Comparison of ENCODE assay signal across 1 cellular context in genomic region chr14:31025335-31026075, GRCh38.
A peak's percentile ranks its signal among the peaks of the same experiment; 100 is the strongest.
TF ChIP-seq lines count a peak whose summit lies in the region.

Gene AP4S1, plus strand, starts transcription at chr14:31025649. Its CDS starts 40,548 bp downstream, at chr14:31066197.

TF ChIP-seq in HepG2, 621 proteins besides CTCF, POLR2A, EP300 and RAD21 (continued from another document and continues in another):
- TF ChIP-seq, protein P1, sequence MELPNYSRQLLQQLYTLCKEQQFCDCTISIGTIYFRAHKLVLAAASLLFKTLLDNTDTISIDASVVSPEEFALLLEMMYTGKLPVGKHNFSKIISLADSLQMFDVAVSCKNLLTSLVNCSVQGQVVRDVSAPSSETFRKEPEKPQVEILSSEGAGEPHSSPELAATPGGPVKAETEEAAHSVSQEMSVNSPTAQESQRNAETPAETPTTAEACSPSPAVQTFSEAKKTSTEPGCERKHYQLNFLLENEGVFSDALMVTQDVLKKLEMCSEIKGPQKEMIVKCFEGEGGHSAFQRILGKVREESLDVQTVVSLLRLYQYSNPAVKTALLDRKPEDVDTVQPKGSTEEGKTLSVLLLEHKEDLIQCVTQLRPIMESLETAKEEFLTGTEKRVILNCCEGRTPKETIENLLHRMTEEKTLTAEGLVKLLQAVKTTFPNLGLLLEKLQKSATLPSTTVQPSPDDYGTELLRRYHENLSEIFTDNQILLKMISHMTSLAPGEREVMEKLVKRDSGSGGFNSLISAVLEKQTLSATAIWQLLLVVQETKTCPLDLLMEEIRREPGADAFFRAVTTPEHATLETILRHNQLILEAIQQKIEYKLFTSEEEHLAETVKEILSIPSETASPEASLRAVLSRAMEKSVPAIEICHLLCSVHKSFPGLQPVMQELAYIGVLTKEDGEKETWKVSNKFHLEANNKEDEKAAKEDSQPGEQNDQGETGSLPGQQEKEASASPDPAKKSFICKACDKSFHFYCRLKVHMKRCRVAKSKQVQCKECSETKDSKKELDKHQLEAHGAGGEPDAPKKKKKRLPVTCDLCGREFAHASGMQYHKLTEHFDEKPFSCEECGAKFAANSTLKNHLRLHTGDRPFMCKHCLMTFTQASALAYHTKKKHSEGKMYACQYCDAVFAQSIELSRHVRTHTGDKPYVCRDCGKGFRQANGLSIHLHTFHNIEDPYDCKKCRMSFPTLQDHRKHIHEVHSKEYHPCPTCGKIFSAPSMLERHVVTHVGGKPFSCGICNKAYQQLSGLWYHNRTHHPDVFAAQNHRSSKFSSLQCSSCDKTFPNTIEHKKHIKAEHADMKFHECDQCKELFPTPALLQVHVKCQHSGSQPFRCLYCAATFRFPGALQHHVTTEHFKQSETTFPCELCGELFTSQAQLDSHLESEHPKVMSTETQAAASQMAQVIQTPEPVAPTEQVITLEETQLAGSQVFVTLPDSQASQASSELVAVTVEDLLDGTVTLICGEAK (IDR thresholded peaks at IDR 0.05): no peak
- TF ChIP-seq, protein P1 (CRISPR knock-in tag; IDR thresholded peaks at IDR 0.05): no peak; the same call in none of the 2 replicates
- TF ChIP-seq ZNF552 (CRISPR knock-in tag; IDR thresholded peaks at IDR 0.05; ENCODE audit: borderline replicate concordance): no peak; the same call in 1 of the 2 replicates
- TF ChIP-seq ZNF674 (CRISPR knock-in tag; IDR thresholded peaks at IDR 0.05; ENCODE audit: low read depth): no peak
- TF ChIP-seq ZNF7 (CRISPR knock-in tag; IDR thresholded peaks at IDR 0.05): no peak; the same call in 1 of the 2 replicates
- peak; percentile 56; the same call in 1 of the 2 replicates for TF ChIP-seq ZBTB33 (CRISPR knock-in tag; IDR thresholded peaks at IDR 0.05)
- TF ChIP-seq, protein P2, sequence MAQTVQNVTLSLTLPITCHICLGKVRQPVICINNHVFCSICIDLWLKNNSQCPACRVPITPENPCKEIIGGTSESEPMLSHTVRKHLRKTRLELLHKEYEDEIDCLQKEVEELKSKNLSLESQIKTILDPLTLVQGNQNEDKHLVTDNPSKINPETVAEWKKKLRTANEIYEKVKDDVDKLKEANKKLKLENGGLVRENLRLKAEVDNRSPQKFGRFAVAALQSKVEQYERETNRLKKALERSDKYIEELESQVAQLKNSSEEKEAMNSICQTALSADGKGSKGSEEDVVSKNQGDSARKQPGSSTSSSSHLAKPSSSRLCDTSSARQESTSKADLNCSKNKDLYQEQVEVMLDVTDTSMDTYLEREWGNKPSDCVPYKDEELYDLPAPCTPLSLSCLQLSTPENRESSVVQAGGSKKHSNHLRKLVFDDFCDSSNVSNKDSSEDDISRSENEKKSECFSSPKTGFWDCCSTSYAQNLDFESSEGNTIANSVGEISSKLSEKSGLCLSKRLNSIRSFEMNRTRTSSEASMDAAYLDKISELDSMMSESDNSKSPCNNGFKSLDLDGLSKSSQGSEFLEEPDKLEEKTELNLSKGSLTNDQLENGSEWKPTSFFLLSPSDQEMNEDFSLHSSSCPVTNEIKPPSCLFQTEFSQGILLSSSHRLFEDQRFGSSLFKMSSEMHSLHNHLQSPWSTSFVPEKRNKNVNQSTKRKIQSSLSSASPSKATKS (CRISPR knock-in tag; IDR thresholded peaks at IDR 0.05): no peak; the same call in 1 of the 2 replicates
- TF ChIP-seq KDM3A (CRISPR knock-in tag; IDR thresholded peaks at IDR 0.05; ENCODE audit: low read depth): peak; percentile 72; the same call in 1 of the 2 replicates
- TF ChIP-seq ZNF24 (IDR thresholded peaks at IDR 0.05): 0 out of 2 replicates have a peak, but pooled peaks have one; percentile 48
- TF ChIP-seq ETV5 (CRISPR knock-in tag; IDR thresholded peaks at IDR 0.05; ENCODE audit: borderline replicate concordance): peak; percentile 57; the same call in 1 of the 2 replicates
- TF ChIP-seq, protein P3, sequence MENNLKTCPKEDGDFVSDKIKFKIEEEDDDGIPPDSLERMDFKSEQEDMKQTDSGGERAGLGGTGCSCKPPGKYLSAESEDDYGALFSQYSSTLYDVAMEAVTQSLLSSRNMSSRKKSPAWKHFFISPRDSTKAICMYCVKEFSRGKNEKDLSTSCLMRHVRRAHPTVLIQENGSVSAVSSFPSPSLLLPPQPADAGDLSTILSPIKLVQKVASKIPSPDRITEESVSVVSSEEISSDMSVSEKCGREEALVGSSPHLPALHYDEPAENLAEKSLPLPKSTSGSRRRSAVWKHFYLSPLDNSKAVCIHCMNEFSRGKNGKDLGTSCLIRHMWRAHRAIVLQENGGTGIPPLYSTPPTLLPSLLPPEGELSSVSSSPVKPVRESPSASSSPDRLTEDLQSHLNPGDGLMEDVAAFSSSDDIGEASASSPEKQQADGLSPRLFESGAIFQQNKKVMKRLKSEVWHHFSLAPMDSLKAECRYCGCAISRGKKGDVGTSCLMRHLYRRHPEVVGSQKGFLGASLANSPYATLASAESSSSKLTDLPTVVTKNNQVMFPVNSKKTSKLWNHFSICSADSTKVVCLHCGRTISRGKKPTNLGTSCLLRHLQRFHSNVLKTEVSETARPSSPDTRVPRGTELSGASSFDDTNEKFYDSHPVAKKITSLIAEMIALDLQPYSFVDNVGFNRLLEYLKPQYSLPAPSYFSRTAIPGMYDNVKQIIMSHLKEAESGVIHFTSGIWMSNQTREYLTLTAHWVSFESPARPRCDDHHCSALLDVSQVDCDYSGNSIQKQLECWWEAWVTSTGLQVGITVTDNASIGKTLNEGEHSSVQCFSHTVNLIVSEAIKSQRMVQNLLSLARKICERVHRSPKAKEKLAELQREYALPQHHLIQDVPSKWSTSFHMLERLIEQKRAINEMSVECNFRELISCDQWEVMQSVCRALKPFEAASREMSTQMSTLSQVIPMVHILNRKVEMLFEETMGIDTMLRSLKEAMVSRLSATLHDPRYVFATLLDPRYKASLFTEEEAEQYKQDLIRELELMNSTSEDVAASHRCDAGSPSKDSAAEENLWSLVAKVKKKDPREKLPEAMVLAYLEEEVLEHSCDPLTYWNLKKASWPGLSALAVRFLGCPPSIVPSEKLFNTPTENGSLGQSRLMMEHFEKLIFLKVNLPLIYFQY (CRISPR knock-in tag; IDR thresholded peaks at IDR 0.05; ENCODE audit: borderline replicate concordance): no peak
- no peak for TF ChIP-seq TRIM22 (IDR thresholded peaks at IDR 0.05)
- no peak for TF ChIP-seq SYNCRIP (IDR thresholded peaks at IDR 0.05; ENCODE audit: insufficient read depth, low read depth, low read length)
- no peak for TF ChIP-seq DDIT3 (CRISPR knock-in tag; IDR thresholded peaks at IDR 0.05)
- TF ChIP-seq, protein P4, sequence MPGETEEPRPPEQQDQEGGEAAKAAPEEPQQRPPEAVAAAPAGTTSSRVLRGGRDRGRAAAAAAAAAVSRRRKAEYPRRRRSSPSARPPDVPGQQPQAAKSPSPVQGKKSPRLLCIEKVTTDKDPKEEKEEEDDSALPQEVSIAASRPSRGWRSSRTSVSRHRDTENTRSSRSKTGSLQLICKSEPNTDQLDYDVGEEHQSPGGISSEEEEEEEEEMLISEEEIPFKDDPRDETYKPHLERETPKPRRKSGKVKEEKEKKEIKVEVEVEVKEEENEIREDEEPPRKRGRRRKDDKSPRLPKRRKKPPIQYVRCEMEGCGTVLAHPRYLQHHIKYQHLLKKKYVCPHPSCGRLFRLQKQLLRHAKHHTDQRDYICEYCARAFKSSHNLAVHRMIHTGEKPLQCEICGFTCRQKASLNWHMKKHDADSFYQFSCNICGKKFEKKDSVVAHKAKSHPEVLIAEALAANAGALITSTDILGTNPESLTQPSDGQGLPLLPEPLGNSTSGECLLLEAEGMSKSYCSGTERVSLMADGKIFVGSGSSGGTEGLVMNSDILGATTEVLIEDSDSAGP (CRISPR knock-in tag; IDR thresholded peaks at IDR 0.05; ENCODE audit: borderline replicate concordance): no peak
- TF ChIP-seq ZNF670 (CRISPR knock-in tag; IDR thresholded peaks at IDR 0.05; ENCODE audit: borderline replicate concordance): peak; percentile 83
- TF ChIP-seq SRSF9 (IDR thresholded peaks at IDR 0.05; ENCODE audit: borderline replicate concordance, insufficient read depth, low read depth, low read length, poor library complexity, severe bottlenecking): no peak
- TF ChIP-seq BCL6 (CRISPR knock-in tag; IDR thresholded peaks at IDR 0.05): peak; percentile 45
- TF ChIP-seq SP4 (CRISPR knock-in tag; IDR thresholded peaks at IDR 0.05): peak; percentile 75
- 0 out of 2 replicates have a peak, but pooled peaks have one; percentile 30 for TF ChIP-seq SOX13 (IDR thresholded peaks at IDR 0.05)
- peak in 1 of 2 experiments; percentile 48; a peak in 2 of 4 replicates for TF ChIP-seq SOX13 (CRISPR knock-in tag; conservative IDR thresholded peaks at IDR 0.05 in 1 of 2, IDR thresholded peaks at IDR 0.05 in 1 of 2)
- TF ChIP-seq ZNF350 (CRISPR knock-in tag; IDR thresholded peaks at IDR 0.05; ENCODE audit: borderline replicate concordance, low read depth): peak; percentile 92; the same call in 1 of the 2 replicates
- TF ChIP-seq EZH2 (conservative IDR thresholded peaks at IDR 0.05; ENCODE audit: low read depth, low read length): no peak
- TF ChIP-seq MAFK (conservative IDR thresholded peaks at IDR 0.05 in 1 of 2, IDR thresholded peaks at IDR 0.05 in 1 of 2; ENCODE audit: low read length in 2 of 2): no peak
- no peak for TF ChIP-seq ZNF101 (CRISPR knock-in tag; IDR thresholded peaks at IDR 0.05; ENCODE audit: borderline replicate concordance, low read depth)
- TF ChIP-seq THAP11 (CRISPR knock-in tag; IDR thresholded peaks at IDR 0.05): no peak; the same call in 1 of the 2 replicates
- peak; percentile 85; the same call in 1 of the 2 replicates for TF ChIP-seq KMT2A (CRISPR knock-in tag; IDR thresholded peaks at IDR 0.05)
- peak; percentile 47; the same call in 1 of the 2 replicates for TF ChIP-seq ZNF746 (CRISPR knock-in tag; IDR thresholded peaks at IDR 0.05)
- peak; percentile 67 for TF ChIP-seq ZNF770 (CRISPR knock-in tag; IDR thresholded peaks at IDR 0.05)
- 0 out of 2 replicates have a peak, but pooled peaks have one; percentile 73 for TF ChIP-seq CCDC6 (CRISPR knock-in tag; IDR thresholded peaks at IDR 0.05)
- no peak for TF ChIP-seq CHCHD3 (CRISPR knock-in tag; IDR thresholded peaks at IDR 0.05)
- TF ChIP-seq TMF1 (CRISPR knock-in tag; IDR thresholded peaks at IDR 0.05; ENCODE audit: low read depth): peak; percentile 62
